In genomic region chr12:111467092-111467861, GRCh38 we compare ENCODE assay signal across 15 cellular contexts.
DNase-seq lines count a peak whose midpoint lies in the region; TF ChIP-seq lines count a peak whose summit lies in the region.
"Had no signal": no experiment of that assay in that cellular context is flagged by ENCODE, and none has a peak within 500 bp of the region (broad histone marks: within the 10 kb centered on the region; RNA-seq: fewer than 3 reads in every experiment).

No MANE protein-coding gene starts in this region.

- H3K4me3 ChIP-seq in muscle layer of duodenum (ENCODE audit: low read depth in 1 of 2, low read length in 2 of 2): no peak overlapping the region
- no peak overlapping the region for H3K4me3 ChIP-seq in Karpas-422 (ENCODE audit: low read length)
- H3K4me3 ChIP-seq: BLaER1 treated with 17β-estradiol and CSF1 and Interleukin-3, amounts not matched to agents 10 nM and 100 nM; heart left ventricle; left ventricle myocardium inferior had no signal

- H2AFZ ChIP-seq in Karpas-422 (ENCODE audit: low read length): no peak overlapping the region

- no peaks in the 10 kb centered on the region for H4K20me1 ChIP-seq in Karpas-422 (ENCODE audit: insufficient read depth, low read depth, low read length)

- no peak for TF ChIP-seq CTCF in GM13977 (IDR thresholded peaks at IDR 0.05; ENCODE audit: extremely low read depth, insufficient read depth, missing control alignments)

- DNase-seq in DMS53 (lab: John Stamatoyannopoulos, UW) (peak; percentile 60), NCI-H2029 treated with DMSO at 0.1 percent for 48 hours (lab: John Stamatoyannopoulos, UW) (peak; percentile 2), dedifferentiated amniotic fluid mesenchymal stem cell (ENCODE audit: extremely low spot score) (peak; percentile 55), GM13977 (ENCODE audit: low spot score) (no peak), Karpas-422 (no peak)
- DNase-seq in activated CD4-positive, alpha-beta T cell treated with anti-CD3 and anti-CD28 coated beads, Interleukin-2, amount 50 U/mL, for 48 hours: no peak
- no peak for DNase-seq in stimulated activated CD4-positive, alpha-beta T cell treated with anti-CD3 and anti-CD28 coated beads, Interleukin-4, amount 100 ng/mL, for 4 hours
- DNase-seq: activated CD8-positive, alpha-beta T cell treated with anti-CD3 and anti-CD28 coated beads for 36 hours; GDM1; heart left ventricle; left ventricle myocardium inferior; NCI-H1105 had no signal

- H3K4me1 ChIP-seq in muscle layer of duodenum (ENCODE audit: control insufficient read depth in 1 of 2, insufficient read depth in 2 of 2, low read length in 2 of 2): peaks cover 0 to 8% of the 10 kb centered on the region in 2 donors
- peaks cover 17% of the 10 kb centered on the region for H3K4me1 ChIP-seq in Karpas-422 (ENCODE audit: low read length)

- H3K9me2 ChIP-seq in Karpas-422 (replicated peaks; ENCODE audit: insufficient read depth, low read length): no peaks in the 10 kb centered on the region

- H3K9ac ChIP-seq in Karpas-422 (ENCODE audit: low read length): no peak overlapping the region
- H3K9ac ChIP-seq: BLaER1 treated with 17β-estradiol and CSF1 and Interleukin-3, amounts not matched to agents 10 nM and 100 nM had no signal

- H3K27ac ChIP-seq in muscle layer of duodenum (ENCODE audit: low read length) (peak overlapping the region; percentile 6), Karpas-422 (ENCODE audit: low read length) (no peak overlapping the region)
- H3K27ac ChIP-seq: BLaER1 treated with 17β-estradiol and CSF1 and Interleukin-3, amounts not matched to agents 10 nM and 100 nM; left ventricle myocardium inferior; neutrophil had no signal

- in situ Hi-C loops in GM13977 (cut with MboI; ENCODE audit: low pct_unique_long_range_greater_than_20kb, low sequenced_read_pairs, unreplicated experiment): no loop called here

- H3K4me2 ChIP-seq in Karpas-422 (ENCODE audit: low read depth, low read length, poor library complexity, severe bottlenecking): no peak overlapping the region
- H3K4me2 ChIP-seq: BLaER1 treated with 17β-estradiol and CSF1 and Interleukin-3, amounts not matched to agents 10 nM and 100 nM had no signal

- H3K27me3 ChIP-seq in muscle layer of duodenum (ENCODE audit: low read depth, low read length) (no peaks in the 10 kb centered on the region), Karpas-422 (ENCODE audit: low read length) (no peaks in the 10 kb centered on the region)
- H3K27me3 ChIP-seq: BLaER1 treated with 17β-estradiol and CSF1 and Interleukin-3, amounts not matched to agents 10 nM and 100 nM; heart left ventricle; neutrophil had no signal

- H3K36me3 ChIP-seq in muscle layer of duodenum (ENCODE audit: control insufficient read depth in 1 of 2, insufficient read depth in 2 of 2, low read length in 2 of 2) (peaks cover 23 to 27% of the 10 kb centered on the region in 2 donors), Karpas-422 (ENCODE audit: insufficient read depth, low read length) (peaks cover 36% of the 10 kb centered on the region)

- no peaks in the 10 kb centered on the region for H3K9me3 ChIP-seq in muscle layer of duodenum (ENCODE audit: control insufficient read depth in 1 of 2, low read length in 2 of 2)
- no peaks in the 10 kb centered on the region for H3K9me3 ChIP-seq in Karpas-422 (ENCODE audit: low read length)
- H3K9me3 ChIP-seq: BLaER1 treated with 17β-estradiol and CSF1 and Interleukin-3, amounts not matched to agents 10 nM and 100 nM; heart left ventricle; left ventricle myocardium inferior; neutrophil had no signal

- H3K79me2 ChIP-seq in Karpas-422 (ENCODE audit: low read length): peaks cover 33% of the 10 kb centered on the region

Comparison
In these comparisons a context has a peak if more than half of its experiments do, and no peak if none do; other contexts are left out.
1. DNase-seq: peak in DMS53 (single experiment), NCI-H2029 treated with DMSO at 0.1 percent for 48 hours (single experiment) and dedifferentiated amniotic fluid mesenchymal stem cell (single experiment); none in GM13977 (single experiment), activated CD4-positive, alpha-beta T cell treated with anti-CD3 and anti-CD28 coated beads, Interleukin-2, amount 50 U/mL, for 48 hours (0 of 2), stimulated activated CD4-positive, alpha-beta T cell treated with anti-CD3 and anti-CD28 coated beads, Interleukin-4, amount 100 ng/mL, for 4 hours (0 of 2) and Karpas-422 (single experiment).